ENCODE assay signal across 1 cellular context in genomic region chr6:167846997-167847606, GRCh38.
TF ChIP-seq lines count a peak whose summit lies in the region.

No MANE protein-coding gene starts in this region.

TF ChIP-seq in HepG2, 621 proteins besides CTCF, POLR2A, EP300 and RAD21:
- no peak for TF ChIP-seq TBL1XR1 (IDR thresholded peaks at IDR 0.05; ENCODE audit: borderline replicate concordance, low read length, partially characterized antibody)
- TF ChIP-seq NPAS2 (CRISPR knock-in tag; IDR thresholded peaks at IDR 0.05; ENCODE audit: borderline replicate concordance): no peak
- TF ChIP-seq HINFP (CRISPR knock-in tag; IDR thresholded peaks at IDR 0.05; ENCODE audit: low read depth): no peak
- TF ChIP-seq, protein P1, sequence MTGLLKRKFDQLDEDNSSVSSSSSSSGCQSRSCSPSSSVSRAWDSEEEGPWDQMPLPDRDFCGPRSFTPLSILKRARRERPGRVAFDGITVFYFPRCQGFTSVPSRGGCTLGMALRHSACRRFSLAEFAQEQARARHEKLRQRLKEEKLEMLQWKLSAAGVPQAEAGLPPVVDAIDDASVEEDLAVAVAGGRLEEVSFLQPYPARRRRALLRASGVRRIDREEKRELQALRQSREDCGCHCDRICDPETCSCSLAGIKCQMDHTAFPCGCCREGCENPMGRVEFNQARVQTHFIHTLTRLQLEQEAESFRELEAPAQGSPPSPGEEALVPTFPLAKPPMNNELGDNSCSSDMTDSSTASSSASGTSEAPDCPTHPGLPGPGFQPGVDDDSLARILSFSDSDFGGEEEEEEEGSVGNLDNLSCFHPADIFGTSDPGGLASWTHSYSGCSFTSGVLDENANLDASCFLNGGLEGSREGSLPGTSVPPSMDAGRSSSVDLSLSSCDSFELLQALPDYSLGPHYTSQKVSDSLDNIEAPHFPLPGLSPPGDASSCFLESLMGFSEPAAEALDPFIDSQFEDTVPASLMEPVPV (CRISPR knock-in tag; IDR thresholded peaks at IDR 0.05): no peak
- TF ChIP-seq MXI1 (IDR thresholded peaks at IDR 0.05; ENCODE audit: borderline replicate concordance, low read depth, low read length): no peak
- no peak for TF ChIP-seq STAT5B (CRISPR knock-in tag; IDR thresholded peaks at IDR 0.05)
- no peak for TF ChIP-seq HHEX (CRISPR knock-in tag; IDR thresholded peaks at IDR 0.05)
- no peak for TF ChIP-seq EED (CRISPR knock-in tag; IDR thresholded peaks at IDR 0.05)
- no peak for TF ChIP-seq MEIS1 (CRISPR knock-in tag; IDR thresholded peaks at IDR 0.05; ENCODE audit: borderline replicate concordance)
- TF ChIP-seq, protein P2, sequence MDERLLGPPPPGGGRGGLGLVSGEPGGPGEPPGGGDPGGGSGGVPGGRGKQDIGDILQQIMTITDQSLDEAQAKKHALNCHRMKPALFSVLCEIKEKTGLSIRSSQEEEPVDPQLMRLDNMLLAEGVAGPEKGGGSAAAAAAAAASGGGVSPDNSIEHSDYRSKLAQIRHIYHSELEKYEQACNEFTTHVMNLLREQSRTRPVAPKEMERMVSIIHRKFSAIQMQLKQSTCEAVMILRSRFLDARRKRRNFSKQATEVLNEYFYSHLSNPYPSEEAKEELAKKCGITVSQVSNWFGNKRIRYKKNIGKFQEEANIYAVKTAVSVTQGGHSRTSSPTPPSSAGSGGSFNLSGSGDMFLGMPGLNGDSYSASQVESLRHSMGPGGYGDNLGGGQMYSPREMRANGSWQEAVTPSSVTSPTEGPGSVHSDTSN (CRISPR knock-in tag; IDR thresholded peaks at IDR 0.05): no peak
- TF ChIP-seq ZNF136 (CRISPR knock-in tag; IDR thresholded peaks at IDR 0.05; ENCODE audit: low read depth): no peak
- TF ChIP-seq ZNF510 (CRISPR knock-in tag; IDR thresholded peaks at IDR 0.05; ENCODE audit: low read depth): no peak
- no peak for TF ChIP-seq NFE2 (CRISPR knock-in tag; IDR thresholded peaks at IDR 0.05)
TF ChIP-seq in HepG2: peak in this region for 0.
